12 cellular contexts compared by ENCODE assay signal in the genomic region with DNA sequence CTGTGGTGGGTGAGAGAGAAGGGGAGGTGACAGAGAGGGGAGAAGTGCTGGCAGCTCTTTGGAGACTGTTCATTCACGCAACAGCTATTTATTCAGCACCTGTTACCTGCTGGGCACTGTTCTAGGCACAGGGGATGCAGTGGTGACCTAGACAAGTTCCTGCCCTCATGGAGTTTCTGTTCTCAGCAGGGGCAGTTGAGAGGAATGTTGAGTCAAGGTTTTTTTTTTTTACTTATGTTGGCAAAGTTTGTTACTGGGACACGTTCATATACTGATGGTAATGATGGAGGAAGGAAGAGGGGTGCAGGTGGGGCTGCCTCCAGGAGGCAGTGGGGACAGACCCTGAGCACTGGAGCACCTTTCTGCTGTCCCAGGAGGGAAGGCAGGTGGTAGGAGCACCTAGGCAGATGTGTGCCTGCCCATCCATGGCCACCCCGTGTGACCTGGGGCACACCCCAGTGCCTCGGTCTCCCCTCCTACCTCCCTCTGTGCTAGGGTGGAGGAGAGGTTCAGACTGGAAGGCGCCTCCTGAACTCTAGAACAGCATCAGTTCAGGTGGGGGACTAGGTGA. TPM values are rescaled to one million over a fixed set of nuclear protein-coding genes. Genes with fewer than 3 reads are reported as not detected.
DNase-seq lines count a peak whose midpoint lies in the region; ATAC-seq and TF ChIP-seq lines count a peak whose summit lies in the region.
"Had no signal": no experiment of that assay in that cellular context is flagged by ENCODE, and none has a peak within 500 bp of the region (broad histone marks: within the 10 kb centered on the region; RNA-seq: fewer than 3 reads in every experiment).

No MANE protein-coding gene starts in this region.

- H3K9me3 Mint-ChIP-seq in natural killer cell treated with Interleukin-12 subunit alpha and Interleukin-12 subunit beta and Interleukin-15 and Interleukin-18, amount 100 ng/mL, for 72 hours = no peaks in the 10 kb centered on the region
- no peaks in the 10 kb centered on the region for H3K9me3 Mint-ChIP-seq in natural killer cell
- peaks cover 0 to 11% of the 10 kb centered on the region in 2 donors for H3K9me3 Mint-ChIP-seq in activated naive CD4-positive, alpha-beta T cell treated with anti-CD3 and anti-CD28 coated beads, Interleukin-2, amount 50 U/mL, for 72 hours
- peaks cover 1% of the 10 kb centered on the region for H3K9me3 Mint-ChIP-seq in memory B cell
- H3K9me3 Mint-ChIP-seq: CD4-positive, alpha-beta T cell; H9; nephron had no signal

- DNase-seq in natural killer cell treated with Interleukin-12 subunit alpha and Interleukin-12 subunit beta and Interleukin-15 and Interleukin-18, amount 100 ng/mL, for 72 hours (ENCODE audit: low spot score) = no peak
- DNase-seq in natural killer cell (no peak), memory B cell (ENCODE audit: low spot score in 2 of 2) (no peak), HAP-1 (ENCODE audit: low spot score in 2 of 2) (no peak), ACHN (no peak)
- DNase-seq in activated naive CD4-positive, alpha-beta T cell treated with anti-CD3 and anti-CD28 coated beads, Interleukin-2, amount 50 U/mL, for 72 hours (ENCODE audit: low spot score in 2 of 2) = no peak
- DNase-seq in activated CD4-positive, alpha-beta T cell treated with anti-CD3 and anti-CD28 coated beads for 1 hour = no peak
- DNase-seq: CD4-positive, alpha-beta T cell; H9; NCI-H1436 had no signal

- H3K36me3 ChIP-seq in HAP-1 (replicated peaks) = peaks cover 30% of the 10 kb centered on the region

- H3K4me3 ChIP-seq in HAP-1 = no peak overlapping the region

- in situ Hi-C loops in HAP-1 (cut with MboI; ENCODE audit: low sequenced_read_pairs) (no loop called here), ACHN (cut with HindIII; ENCODE audit: low pct_ligation_motif_present, low pct_unique_long_range_greater_than_20kb, low sequenced_read_pairs) (no loop called here)

- H3K4me1 ChIP-seq in HAP-1 = no peaks in the 10 kb centered on the region

- H3K27ac Mint-ChIP-seq in natural killer cell treated with Interleukin-12 subunit alpha and Interleukin-12 subunit beta and Interleukin-15 and Interleukin-18, amount 100 ng/mL, for 72 hours = peak overlapping the region; percentile 24 to 77
- H3K27ac Mint-ChIP-seq in natural killer cell (no peak overlapping the region), memory B cell (peak overlapping the region; percentile 54)
- H3K27ac Mint-ChIP-seq in activated naive CD4-positive, alpha-beta T cell treated with anti-CD3 and anti-CD28 coated beads, Interleukin-2, amount 50 U/mL, for 72 hours = peak overlapping the region; percentile 60 to 98
- H3K27ac Mint-ChIP-seq: CD4-positive, alpha-beta T cell had no signal

- H3K27me3 Mint-ChIP-seq in natural killer cell treated with Interleukin-12 subunit alpha and Interleukin-12 subunit beta and Interleukin-15 and Interleukin-18, amount 100 ng/mL, for 72 hours = no peaks in the 10 kb centered on the region
- no peaks in the 10 kb centered on the region for H3K27me3 Mint-ChIP-seq in natural killer cell (ENCODE audit: low read depth in 2 of 2)
- peaks cover 11% of the 10 kb centered on the region for H3K27me3 Mint-ChIP-seq in memory B cell
- H3K27me3 Mint-ChIP-seq: CD4-positive, alpha-beta T cell had no signal

- no peak for ATAC-seq in natural killer cell treated with Interleukin-12 subunit alpha and Interleukin-12 subunit beta and Interleukin-15 and Interleukin-18, amount 100 ng/mL, for 72 hours
- no peak for ATAC-seq in natural killer cell
- ATAC-seq in activated naive CD4-positive, alpha-beta T cell treated with anti-CD3 and anti-CD28 coated beads, Interleukin-2, amount 50 U/mL, for 72 hours = no peak
- ATAC-seq in memory B cell (ENCODE audit: low read depth) = no peak
- ATAC-seq in HG02884 (IDR thresholded peaks at IDR 0.05; ENCODE audit: unreplicated experiment) = no peak

- H3K36me3 Mint-ChIP-seq in natural killer cell treated with Interleukin-12 subunit alpha and Interleukin-12 subunit beta and Interleukin-15 and Interleukin-18, amount 100 ng/mL, for 72 hours = no peaks in the 10 kb centered on the region
- H3K36me3 Mint-ChIP-seq in natural killer cell = no peaks in the 10 kb centered on the region
- H3K36me3 Mint-ChIP-seq in activated naive CD4-positive, alpha-beta T cell treated with anti-CD3 and anti-CD28 coated beads, Interleukin-2, amount 50 U/mL, for 72 hours = peaks cover 0 to 23% of the 10 kb centered on the region in 2 donors
- peaks cover 5% of the 10 kb centered on the region for H3K36me3 Mint-ChIP-seq in memory B cell

- peak overlapping the region; percentile 66 for H3K4me3 Mint-ChIP-seq in natural killer cell treated with Interleukin-12 subunit alpha and Interleukin-12 subunit beta and Interleukin-15 and Interleukin-18, amount 100 ng/mL, for 72 hours
- no peak overlapping the region for H3K4me3 Mint-ChIP-seq in natural killer cell
- no peak overlapping the region for H3K4me3 Mint-ChIP-seq in memory B cell
- H3K4me3 Mint-ChIP-seq: CD4-positive, alpha-beta T cell; H9; nephron had no signal

- H3K9me3 ChIP-seq in HAP-1 = no peaks in the 10 kb centered on the region

- H3K4me1 Mint-ChIP-seq in natural killer cell treated with Interleukin-12 subunit alpha and Interleukin-12 subunit beta and Interleukin-15 and Interleukin-18, amount 100 ng/mL, for 72 hours (ENCODE audit: low read depth in 2 of 2) = peaks cover 21 to 32% of the 10 kb centered on the region in 2 donors
- H3K4me1 Mint-ChIP-seq in natural killer cell (no peaks in the 10 kb centered on the region), memory B cell (peaks cover 11% of the 10 kb centered on the region)
- H3K4me1 Mint-ChIP-seq: H9 had no signal

- no peak for TF ChIP-seq CTCF in natural killer cell (IDR thresholded peaks at IDR 0.05)

- intact Hi-C loops in natural killer cell (cut with micrococcal nuclease) = no loop called here

- H3K27me3 ChIP-seq in HAP-1 (ENCODE audit: low read depth) = no peaks in the 10 kb centered on the region

RNA-seq across cellular contexts. Expression of a gene that starts 49.4 kb away (rescaled TPM):
- total RNA-seq in natural killer cell treated with Interleukin-12 subunit alpha and Interleukin-12 subunit beta and Interleukin-15 and Interleukin-18, amount 100 ng/mL, for 72 hours = 10 to 100 TPM; 28.7 to 34.7 TPM
- 10 to 100 TPM; 22.2 to 35.4 (median 33.7) TPM for total RNA-seq in natural killer cell
- 10 to 100 TPM; 20.2 to 24.5 TPM for total RNA-seq in activated naive CD4-positive, alpha-beta T cell treated with anti-CD3 and anti-CD28 coated beads, Interleukin-2, amount 50 U/mL, for 72 hours

Comparison
In these comparisons a context has a peak if more than half of its experiments do, and no peak if none do; other contexts are left out.
1. H3K27ac Mint-ChIP-seq: peak in natural killer cell treated with Interleukin-12 subunit alpha and Interleukin-12 subunit beta and Interleukin-15 and Interleukin-18, amount 100 ng/mL, for 72 hours (2 of 2), activated naive CD4-positive, alpha-beta T cell treated with anti-CD3 and anti-CD28 coated beads, Interleukin-2, amount 50 U/mL, for 72 hours (2 of 2) and memory B cell (single experiment); none in natural killer cell (0 of 2).